ENCODE assay signal across 1 cellular context in the genomic region with DNA sequence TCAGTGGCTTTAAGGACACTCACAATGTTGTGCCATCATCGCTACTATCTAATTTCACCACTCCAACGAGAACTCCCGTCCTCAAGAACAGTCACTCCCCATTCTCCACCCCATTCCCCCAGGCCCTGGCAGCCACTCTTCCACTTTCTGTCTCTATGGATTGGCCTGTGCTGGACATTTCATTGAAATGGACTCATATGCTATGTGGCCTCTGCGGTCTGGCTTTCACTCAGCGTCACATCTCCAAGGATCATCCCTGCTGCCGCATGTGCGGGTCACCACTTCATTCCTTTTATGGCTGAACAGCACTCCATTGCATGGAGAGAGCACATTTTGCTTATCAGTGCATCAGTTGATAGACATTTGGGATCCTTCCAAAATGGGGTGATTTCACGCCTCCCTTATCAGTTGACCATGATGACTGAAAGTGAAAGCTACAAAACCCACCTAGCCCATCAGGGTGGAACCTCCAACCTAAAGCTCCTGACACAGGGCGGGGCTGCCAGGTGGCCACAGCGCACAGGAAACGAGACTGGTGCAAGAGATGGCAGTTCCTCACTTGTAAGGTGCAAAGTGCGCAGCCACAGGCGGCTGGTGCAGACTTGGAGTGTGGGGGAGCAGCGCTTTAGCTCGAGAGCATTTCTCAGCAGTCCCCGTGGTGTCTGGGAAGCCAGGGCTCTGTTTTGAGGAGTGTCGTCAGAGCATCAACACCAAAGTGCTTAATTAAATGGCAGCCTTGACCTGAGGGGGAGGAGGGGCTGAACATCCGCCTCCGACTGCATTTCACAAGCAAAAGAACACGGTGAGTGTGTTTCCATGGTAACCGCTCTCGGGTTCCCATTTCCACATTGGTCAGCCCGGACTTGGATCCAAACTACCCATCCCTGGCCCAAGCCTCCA.
TF ChIP-seq lines count a peak whose summit lies in the region.

No MANE protein-coding gene starts in this region.

TF ChIP-seq in H1, 55 proteins besides CTCF, POLR2A, EP300 and RAD21:
- TF ChIP-seq SUZ12 (IDR thresholded peaks at IDR 0.05; ENCODE audit: low read length) (no peak), SIX5 (IDR thresholded peaks at IDR 0.05; ENCODE audit: low read depth, low read length) (no peak)
- TF ChIP-seq, protein P1, sequence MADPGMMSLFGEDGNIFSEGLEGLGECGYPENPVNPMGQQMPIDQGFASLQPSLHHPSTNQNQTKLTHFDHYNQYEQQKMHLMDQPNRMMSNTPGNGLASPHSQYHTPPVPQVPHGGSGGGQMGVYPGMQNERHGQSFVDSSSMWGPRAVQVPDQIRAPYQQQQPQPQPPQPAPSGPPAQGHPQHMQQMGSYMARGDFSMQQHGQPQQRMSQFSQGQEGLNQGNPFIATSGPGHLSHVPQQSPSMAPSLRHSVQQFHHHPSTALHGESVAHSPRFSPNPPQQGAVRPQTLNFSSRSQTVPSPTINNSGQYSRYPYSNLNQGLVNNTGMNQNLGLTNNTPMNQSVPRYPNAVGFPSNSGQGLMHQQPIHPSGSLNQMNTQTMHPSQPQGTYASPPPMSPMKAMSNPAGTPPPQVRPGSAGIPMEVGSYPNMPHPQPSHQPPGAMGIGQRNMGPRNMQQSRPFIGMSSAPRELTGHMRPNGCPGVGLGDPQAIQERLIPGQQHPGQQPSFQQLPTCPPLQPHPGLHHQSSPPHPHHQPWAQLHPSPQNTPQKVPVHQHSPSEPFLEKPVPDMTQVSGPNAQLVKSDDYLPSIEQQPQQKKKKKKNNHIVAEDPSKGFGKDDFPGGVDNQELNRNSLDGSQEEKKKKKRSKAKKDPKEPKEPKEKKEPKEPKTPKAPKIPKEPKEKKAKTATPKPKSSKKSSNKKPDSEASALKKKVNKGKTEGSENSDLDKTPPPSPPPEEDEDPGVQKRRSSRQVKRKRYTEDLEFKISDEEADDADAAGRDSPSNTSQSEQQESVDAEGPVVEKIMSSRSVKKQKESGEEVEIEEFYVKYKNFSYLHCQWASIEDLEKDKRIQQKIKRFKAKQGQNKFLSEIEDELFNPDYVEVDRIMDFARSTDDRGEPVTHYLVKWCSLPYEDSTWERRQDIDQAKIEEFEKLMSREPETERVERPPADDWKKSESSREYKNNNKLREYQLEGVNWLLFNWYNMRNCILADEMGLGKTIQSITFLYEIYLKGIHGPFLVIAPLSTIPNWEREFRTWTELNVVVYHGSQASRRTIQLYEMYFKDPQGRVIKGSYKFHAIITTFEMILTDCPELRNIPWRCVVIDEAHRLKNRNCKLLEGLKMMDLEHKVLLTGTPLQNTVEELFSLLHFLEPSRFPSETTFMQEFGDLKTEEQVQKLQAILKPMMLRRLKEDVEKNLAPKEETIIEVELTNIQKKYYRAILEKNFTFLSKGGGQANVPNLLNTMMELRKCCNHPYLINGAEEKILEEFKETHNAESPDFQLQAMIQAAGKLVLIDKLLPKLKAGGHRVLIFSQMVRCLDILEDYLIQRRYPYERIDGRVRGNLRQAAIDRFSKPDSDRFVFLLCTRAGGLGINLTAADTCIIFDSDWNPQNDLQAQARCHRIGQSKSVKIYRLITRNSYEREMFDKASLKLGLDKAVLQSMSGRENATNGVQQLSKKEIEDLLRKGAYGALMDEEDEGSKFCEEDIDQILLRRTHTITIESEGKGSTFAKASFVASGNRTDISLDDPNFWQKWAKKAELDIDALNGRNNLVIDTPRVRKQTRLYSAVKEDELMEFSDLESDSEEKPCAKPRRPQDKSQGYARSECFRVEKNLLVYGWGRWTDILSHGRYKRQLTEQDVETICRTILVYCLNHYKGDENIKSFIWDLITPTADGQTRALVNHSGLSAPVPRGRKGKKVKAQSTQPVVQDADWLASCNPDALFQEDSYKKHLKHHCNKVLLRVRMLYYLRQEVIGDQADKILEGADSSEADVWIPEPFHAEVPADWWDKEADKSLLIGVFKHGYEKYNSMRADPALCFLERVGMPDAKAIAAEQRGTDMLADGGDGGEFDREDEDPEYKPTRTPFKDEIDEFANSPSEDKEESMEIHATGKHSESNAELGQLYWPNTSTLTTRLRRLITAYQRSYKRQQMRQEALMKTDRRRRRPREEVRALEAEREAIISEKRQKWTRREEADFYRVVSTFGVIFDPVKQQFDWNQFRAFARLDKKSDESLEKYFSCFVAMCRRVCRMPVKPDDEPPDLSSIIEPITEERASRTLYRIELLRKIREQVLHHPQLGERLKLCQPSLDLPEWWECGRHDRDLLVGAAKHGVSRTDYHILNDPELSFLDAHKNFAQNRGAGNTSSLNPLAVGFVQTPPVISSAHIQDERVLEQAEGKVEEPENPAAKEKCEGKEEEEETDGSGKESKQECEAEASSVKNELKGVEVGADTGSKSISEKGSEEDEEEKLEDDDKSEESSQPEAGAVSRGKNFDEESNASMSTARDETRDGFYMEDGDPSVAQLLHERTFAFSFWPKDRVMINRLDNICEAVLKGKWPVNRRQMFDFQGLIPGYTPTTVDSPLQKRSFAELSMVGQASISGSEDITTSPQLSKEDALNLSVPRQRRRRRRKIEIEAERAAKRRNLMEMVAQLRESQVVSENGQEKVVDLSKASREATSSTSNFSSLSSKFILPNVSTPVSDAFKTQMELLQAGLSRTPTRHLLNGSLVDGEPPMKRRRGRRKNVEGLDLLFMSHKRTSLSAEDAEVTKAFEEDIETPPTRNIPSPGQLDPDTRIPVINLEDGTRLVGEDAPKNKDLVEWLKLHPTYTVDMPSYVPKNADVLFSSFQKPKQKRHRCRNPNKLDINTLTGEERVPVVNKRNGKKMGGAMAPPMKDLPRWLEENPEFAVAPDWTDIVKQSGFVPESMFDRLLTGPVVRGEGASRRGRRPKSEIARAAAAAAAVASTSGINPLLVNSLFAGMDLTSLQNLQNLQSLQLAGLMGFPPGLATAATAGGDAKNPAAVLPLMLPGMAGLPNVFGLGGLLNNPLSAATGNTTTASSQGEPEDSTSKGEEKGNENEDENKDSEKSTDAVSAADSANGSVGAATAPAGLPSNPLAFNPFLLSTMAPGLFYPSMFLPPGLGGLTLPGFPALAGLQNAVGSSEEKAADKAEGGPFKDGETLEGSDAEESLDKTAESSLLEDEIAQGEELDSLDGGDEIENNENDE (IDR thresholded peaks at IDR 0.05; ENCODE audit: insufficient replicate concordance, low read length): no peak
